25 cellular contexts compared by ENCODE assay signal in the genomic region with DNA sequence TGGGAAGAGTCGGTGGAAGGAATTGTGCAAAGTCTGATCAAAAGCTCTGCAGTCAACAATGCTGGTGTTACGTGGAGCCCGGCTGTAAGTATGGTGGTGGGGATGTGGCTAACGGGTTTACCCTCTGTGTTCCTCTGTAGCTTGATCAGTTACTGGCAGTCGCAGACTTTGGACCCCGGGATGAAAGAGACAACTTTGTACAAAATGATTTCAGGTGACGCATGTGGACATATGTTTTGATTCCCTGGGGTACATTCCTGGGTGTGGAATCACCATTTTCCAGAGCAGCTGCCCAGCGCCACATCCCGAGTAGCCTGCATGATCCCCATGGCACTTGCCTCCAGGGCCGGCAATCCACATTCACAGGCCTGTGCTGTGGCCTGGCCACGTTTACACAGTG.
"Had no signal": no experiment of that assay in that cellular context is flagged by ENCODE, and none has a peak within 500 bp of the region (broad histone marks: within the 10 kb centered on the region; RNA-seq: fewer than 3 reads in every experiment).

No MANE protein-coding gene starts in this region.

- H3K9me3 ChIP-seq: adrenal gland, body of pancreas, SJCRH30 had no signal

- H3K27me3 ChIP-seq: adrenal gland, body of pancreas, SJCRH30 had no signal

- H3K4me2 ChIP-seq: PC-9 had no signal

- H2AFZ ChIP-seq: PC-9 had no signal

- DNase-seq: activated CD4-positive, alpha-beta memory T cell treated with anti-CD3 and anti-CD28 coated beads, Interleukin-2, amount 10 ng/mL, durations not matched to agents 7 days and 5 days; activated CD4-positive, alpha-beta T cell treated with anti-CD3 and anti-CD28 coated beads for 1 hour; activated CD4-positive, alpha-beta T cell treated with anti-CD3 and anti-CD28 coated beads for 48 hours; activated CD4-positive, CD25-positive, alpha-beta regulatory T cell; activated gamma-delta T cell treated with Interleukin-2 at 50 U/mL for 16 hours; activated naive CD4-positive, alpha-beta T cell treated with anti-CD3 and anti-CD28 coated beads for 36 hours; activated T-cell treated with anti-CD3 and anti-CD28 coated beads, Interleukin-2, amount 50 U/mL, for 4 hours; adrenal gland; body of pancreas; caudate nucleus; cerebellar nuclear complex; Karpas-422; MM.1S; MV-4-11; NCI-H1436 treated with DMSO at 0.1 percent for 48 hours; NCI-H1694 treated with DMSO at 0.1 percent for 48 hours; NCI-H524 treated with DMSO at 0.1 percent for 48 hours; NCI-H748 treated with DMSO at 0.1 percent for 48 hours; PC-9; SJCRH30; T1000; WERI-Rb-1 had no signal

- H3K4me3 ChIP-seq: adrenal gland, body of pancreas, PC-9, SJCRH30, SK-N-MC had no signal

- H3K27ac ChIP-seq: adrenal gland, body of pancreas, PC-9, RWPE1, SJCRH30, SK-N-MC, WERI-Rb-1 had no signal

- ATAC-seq: activated naive CD4-positive, alpha-beta T cell treated with anti-CD3 and anti-CD28 coated beads, Interleukin-2, amount 50 U/mL, for 72 hours; activated T-cell treated with anti-CD3 and anti-CD28 coated beads, Interleukin-2, amount 50 U/mL, for 4 hours; body of pancreas had no signal

- H3K4me1 ChIP-seq: adrenal gland, body of pancreas, SJCRH30 had no signal
